Comparison of ENCODE assay signal across 11 cellular contexts in genomic region chr2:42414648-42415047, GRCh38.
"Had no signal": no experiment of that assay in that cellular context is flagged by ENCODE, and none has a peak within 500 bp of the region (broad histone marks: within the 10 kb centered on the region; RNA-seq: fewer than 3 reads in every experiment).

No MANE protein-coding gene starts in this region.

- H3K4me1 ChIP-seq: HAP-1 had no signal

- FAIRE-seq: H1, H54 had no signal

- H3K9ac ChIP-seq: GM23248 had no signal

- H2AFZ ChIP-seq: GM23248, GM23338 had no signal

- H3K4me3 ChIP-seq: GM23248, GM23338, HAP-1 had no signal

- DNase-seq: GM23248, GOT3, H7, H9, HCEC 1CT, HFFc6 had no signal

- ATAC-seq: GM23338, HCT116 had no signal

- H3K27ac ChIP-seq: GM23248 had no signal

- H3K4me2 ChIP-seq: GM23338 had no signal
